In the genomic region with DNA sequence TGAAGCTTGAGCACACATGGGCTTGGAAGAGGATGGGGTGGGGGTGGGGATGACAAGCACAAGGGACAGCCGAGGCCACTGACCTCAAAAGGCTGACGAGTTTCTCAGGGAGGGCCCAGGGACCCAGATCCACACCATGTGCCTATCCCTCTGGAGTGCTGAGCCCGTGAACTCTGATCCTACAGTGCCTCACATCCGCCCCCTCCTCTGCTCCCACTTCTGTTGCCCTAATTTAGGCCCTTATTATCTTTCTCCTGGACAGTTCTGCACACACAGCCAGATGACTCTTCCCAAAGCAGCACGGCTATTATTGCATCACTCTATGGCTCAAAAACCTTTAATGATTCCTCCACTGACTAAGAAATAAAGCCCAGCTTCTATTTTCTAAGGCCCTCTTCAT, we compare ENCODE assay signal across 17 cellular contexts. TPM values are rescaled to one million over a fixed set of nuclear protein-coding genes. Genes with fewer than 3 reads are reported as not detected.
DNase-seq lines count a peak whose midpoint lies in the region; ATAC-seq and TF ChIP-seq lines count a peak whose summit lies in the region.
"Had no signal": no experiment of that assay in that cellular context is flagged by ENCODE, and none has a peak within 500 bp of the region (broad histone marks: within the 10 kb centered on the region; RNA-seq: fewer than 3 reads in every experiment).

No MANE protein-coding gene starts in this region.

- H4K8ac ChIP-seq in neuronal stem cell (ENCODE audit: low read depth, low read length) = no peak overlapping the region

- no peak overlapping the region for H3K23ac ChIP-seq in neuronal stem cell (ENCODE audit: low read depth, low read length, poor library complexity)

- H3K9me3 Mint-ChIP-seq in glutamatergic neuron (ENCODE audit: unreplicated experiment) = peaks cover 1% of the 10 kb centered on the region
- no peaks in the 10 kb centered on the region for H3K9me3 Mint-ChIP-seq in activated T-helper 1 cell treated with anti-CD3 and anti-CD28 coated beads, Interleukin-12 subunit alpha, Interleukin-12 subunit beta, Interleukin-2, Interleukin-4 antibody, amounts not matched to agents 30 ng/mL and 10 ng/mL and 1 ng/mL, durations not matched to agents 14 hours and 24 hours and 36 hours

- H2BK5ac ChIP-seq in neuronal stem cell (ENCODE audit: low read length) = no peak overlapping the region

- H3K18ac ChIP-seq in neuronal stem cell (ENCODE audit: low read length) = peak overlapping the region; percentile 57

- no peaks in the 10 kb centered on the region for H3K36me3 ChIP-seq in neuronal stem cell (replicated peaks in 1 of 2; ENCODE audit: control insufficient read depth in 2 of 2, insufficient read depth in 2 of 2, low read length in 2 of 2)
- H3K36me3 ChIP-seq: tibial artery had no signal

- no peaks in the 10 kb centered on the region for H3K79me1 ChIP-seq in neuronal stem cell (ENCODE audit: low read depth, low read length)

- H3K9ac ChIP-seq in neuronal stem cell (ENCODE audit: low read depth, low read length, poor library complexity) = no peak overlapping the region

- peaks cover 15 to 30% of the 10 kb centered on the region in 2 donors for H3K4me1 ChIP-seq in neuronal stem cell (ENCODE audit: control insufficient read depth in 2 of 2, insufficient read depth in 1 of 2, low read depth in 1 of 2, low read length in 2 of 2)

- H3K27me3 ChIP-seq in neuronal stem cell (ENCODE audit: control insufficient read depth in 3 of 3, insufficient read depth in 3 of 3, low read depth in 1 of 3, low read length in 3 of 3) = no peaks in the 10 kb centered on the region
- H3K27me3 ChIP-seq: body of pancreas, tibial artery had no signal

- H3K27ac Mint-ChIP-seq in glutamatergic neuron (ENCODE audit: unreplicated experiment) = peak overlapping the region; percentile 48
- H3K27ac Mint-ChIP-seq in activated T-helper 1 cell treated with anti-CD3 and anti-CD28 coated beads, Interleukin-12 subunit alpha, Interleukin-12 subunit beta, Interleukin-2, Interleukin-4 antibody, amounts not matched to agents 30 ng/mL and 10 ng/mL and 1 ng/mL, durations not matched to agents 14 hours and 24 hours and 36 hours = no peak overlapping the region
- H3K27ac Mint-ChIP-seq: activated naive CD4-positive, alpha-beta T cell treated with anti-CD3 and anti-CD28 coated beads for 36 hours had no signal

- H3K4me2 ChIP-seq in neuronal stem cell (ENCODE audit: insufficient read depth, low read length, poor library complexity, severe bottlenecking) = no peak overlapping the region

- H3K27me3 Mint-ChIP-seq in glutamatergic neuron (ENCODE audit: unreplicated experiment) = no peaks in the 10 kb centered on the region
- no peaks in the 10 kb centered on the region for H3K27me3 Mint-ChIP-seq in activated T-helper 1 cell treated with anti-CD3 and anti-CD28 coated beads, Interleukin-12 subunit alpha, Interleukin-12 subunit beta, Interleukin-2, Interleukin-4 antibody, amounts not matched to agents 30 ng/mL and 10 ng/mL and 1 ng/mL, durations not matched to agents 14 hours and 24 hours and 36 hours (ENCODE audit: insufficient read depth)

- no peak overlapping the region for H2BK12ac ChIP-seq in neuronal stem cell (ENCODE audit: low read length)

- H2AK5ac ChIP-seq in neuronal stem cell (ENCODE audit: low read depth, low read length) = no peak overlapping the region

- H3K9me3 ChIP-seq in neuronal stem cell (replicated peaks in 1 of 2; ENCODE audit: control insufficient read depth in 2 of 2, insufficient read depth in 1 of 2, low read depth in 1 of 2, low read length in 2 of 2) = peaks cover 0 to 5% of the 10 kb centered on the region in 2 donors
- H3K9me3 ChIP-seq: body of pancreas, tibial artery had no signal

- H3K4me3 Mint-ChIP-seq in glutamatergic neuron (ENCODE audit: unreplicated experiment) = peak overlapping the region; percentile 31
- H3K4me3 Mint-ChIP-seq in activated T-helper 1 cell treated with anti-CD3 and anti-CD28 coated beads, Interleukin-12 subunit alpha, Interleukin-12 subunit beta, Interleukin-2, Interleukin-4 antibody, amounts not matched to agents 30 ng/mL and 10 ng/mL and 1 ng/mL, durations not matched to agents 14 hours and 24 hours and 36 hours = no peak overlapping the region
- H3K4me3 Mint-ChIP-seq: activated naive CD4-positive, alpha-beta T cell treated with anti-CD3 and anti-CD28 coated beads for 36 hours had no signal

- peak; percentile 83 for ATAC-seq in Right ventricle myocardium superior (ENCODE audit: poor library complexity)
- ATAC-seq: body of pancreas had no signal

- H3K14ac ChIP-seq in neuronal stem cell (ENCODE audit: low read length) = no peak overlapping the region

- TF ChIP-seq CTCF in glutamatergic neuron (IDR thresholded peaks at IDR 0.05; ENCODE audit: partially characterized antibody, unreplicated experiment) = no peak

- no peaks in the 10 kb centered on the region for H3K36me3 Mint-ChIP-seq in glutamatergic neuron (ENCODE audit: unreplicated experiment)
- no peaks in the 10 kb centered on the region for H3K36me3 Mint-ChIP-seq in activated T-helper 1 cell treated with anti-CD3 and anti-CD28 coated beads, Interleukin-12 subunit alpha, Interleukin-12 subunit beta, Interleukin-2, Interleukin-4 antibody, amounts not matched to agents 30 ng/mL and 10 ng/mL and 1 ng/mL, durations not matched to agents 14 hours and 24 hours and 36 hours (ENCODE audit: low read depth)

- H3K4me1 Mint-ChIP-seq in glutamatergic neuron (ENCODE audit: low read depth, unreplicated experiment) = peaks cover 39% of the 10 kb centered on the region
- H3K4me1 Mint-ChIP-seq in activated T-helper 1 cell treated with anti-CD3 and anti-CD28 coated beads, Interleukin-12 subunit alpha, Interleukin-12 subunit beta, Interleukin-2, Interleukin-4 antibody, amounts not matched to agents 30 ng/mL and 10 ng/mL and 1 ng/mL, durations not matched to agents 14 hours and 24 hours and 36 hours (ENCODE audit: low read depth) = peaks cover 27% of the 10 kb centered on the region

- no peak overlapping the region for H3K4me3 ChIP-seq in neuronal stem cell (ENCODE audit: low read length in 2 of 2)
- H3K4me3 ChIP-seq: body of pancreas, tibial artery had no signal

- no CpG with 5 or more reads among the region's 5 CpGs for WGBS in neuronal stem cell (ENCODE audit: extremely low coverage in 2 of 2, insufficient read length in 2 of 2, insufficient replicate concordance in 1 of 2), 2 donors

- H3K27ac ChIP-seq in neuronal stem cell (replicated peaks; ENCODE audit: low read length) = no peak overlapping the region
- H3K27ac ChIP-seq: tibial artery had no signal

- intact Hi-C loops in Right ventricle myocardium superior (cut with DNase I) (no loop called here), cardiac septum (cut with DNase I) (no loop called here)
- intact Hi-C loops in activated T-helper 1 cell treated with anti-CD3 and anti-CD28 coated beads, Interleukin-12 subunit alpha, Interleukin-12 subunit beta, Interleukin-2, Interleukin-4 antibody, amounts not matched to agents 30 ng/mL and 10 ng/mL and 1 ng/mL, durations not matched to agents 14 hours and 24 hours and 36 hours (cut with micrococcal nuclease) = no loop called here

- DNase-seq in Right ventricle myocardium superior (peak; percentile 56), cardiac septum (ENCODE audit: low spot score) (no peak), glutamatergic neuron (no peak), neuronal stem cell (ENCODE audit: low spot score) (no peak), NCI-H524 treated with DMSO at 0.1 percent for 48 hours (lab: John Stamatoyannopoulos, UW) (no peak), anterior cingulate cortex (lab: John Stamatoyannopoulos, UW) (no peak)
- DNase-seq in activated CD8-positive, alpha-beta memory T cell treated with anti-CD3 and anti-CD28 coated beads, Interleukin-2, amount 50 U/mL, for 4 hours = no peak
- no peak for DNase-seq in activated T-helper 1 cell treated with anti-CD3 and anti-CD28 coated beads, Interleukin-12 subunit alpha, Interleukin-12 subunit beta, Interleukin-2, Interleukin-4 antibody, amounts not matched to agents 30 ng/mL and 10 ng/mL and 1 ng/mL, durations not matched to agents 14 hours and 24 hours and 36 hours (ENCODE audit: low spot score)
- DNase-seq: activated CD4-positive, CD25-positive, alpha-beta regulatory T cell; activated naive CD4-positive, alpha-beta T cell treated with anti-CD3 and anti-CD28 coated beads for 36 hours; body of pancreas; effector CD8-positive, alpha-beta T cell; MM.1S; NCI-H2081 treated with DMSO at 0.1 percent for 48 hours; stimulated activated CD4-positive, alpha-beta T cell treated with anti-CD3 and anti-CD28 coated beads, Interleukin-4, amount 100 ng/mL, for 1 hour; stimulated activated CD8-positive, alpha-beta memory T cell treated with anti-CD3 and anti-CD28 coated beads, Interleukin-4, amount 100 ng/mL, for 48 hours; tibial artery had no signal

- no peak overlapping the region for H2BK15ac ChIP-seq in neuronal stem cell (ENCODE audit: low read length)

- no peak overlapping the region for H2BK120ac ChIP-seq in neuronal stem cell (ENCODE audit: low read depth, low read length)

- H3K4ac ChIP-seq in neuronal stem cell (ENCODE audit: low read length) = no peak overlapping the region

- no peak overlapping the region for H2AFZ ChIP-seq in neuronal stem cell (ENCODE audit: low read length)

- H4K91ac ChIP-seq in neuronal stem cell (ENCODE audit: low read depth, low read length, poor library complexity) = no peak overlapping the region

RNA-seq across cellular contexts. Expression of a gene that starts 24.8 kb away (rescaled TPM):
- total RNA-seq in Right ventricle myocardium superior = 3.9 TPM
- total RNA-seq in cardiac septum = 3.7 TPM
- 19.3 TPM for total RNA-seq in glutamatergic neuron (ENCODE audit: unreplicated experiment)
- 2.1 TPM for polyA plus RNA-seq in neuronal stem cell (2013, experiment 1 of 2)
- 2.2 TPM for polyA plus RNA-seq in neuronal stem cell (2013, experiment 2 of 2)
- total RNA-seq in activated T-helper 1 cell treated with anti-CD3 and anti-CD28 coated beads, Interleukin-12 subunit alpha, Interleukin-12 subunit beta, Interleukin-2, Interleukin-4 antibody, amounts not matched to agents 30 ng/mL and 10 ng/mL and 1 ng/mL, durations not matched to agents 14 hours and 24 hours and 36 hours = 0.65 and 0.88 TPM in 2 replicates
